ENCODE assay signal across 11 cellular contexts in the genomic region with DNA sequence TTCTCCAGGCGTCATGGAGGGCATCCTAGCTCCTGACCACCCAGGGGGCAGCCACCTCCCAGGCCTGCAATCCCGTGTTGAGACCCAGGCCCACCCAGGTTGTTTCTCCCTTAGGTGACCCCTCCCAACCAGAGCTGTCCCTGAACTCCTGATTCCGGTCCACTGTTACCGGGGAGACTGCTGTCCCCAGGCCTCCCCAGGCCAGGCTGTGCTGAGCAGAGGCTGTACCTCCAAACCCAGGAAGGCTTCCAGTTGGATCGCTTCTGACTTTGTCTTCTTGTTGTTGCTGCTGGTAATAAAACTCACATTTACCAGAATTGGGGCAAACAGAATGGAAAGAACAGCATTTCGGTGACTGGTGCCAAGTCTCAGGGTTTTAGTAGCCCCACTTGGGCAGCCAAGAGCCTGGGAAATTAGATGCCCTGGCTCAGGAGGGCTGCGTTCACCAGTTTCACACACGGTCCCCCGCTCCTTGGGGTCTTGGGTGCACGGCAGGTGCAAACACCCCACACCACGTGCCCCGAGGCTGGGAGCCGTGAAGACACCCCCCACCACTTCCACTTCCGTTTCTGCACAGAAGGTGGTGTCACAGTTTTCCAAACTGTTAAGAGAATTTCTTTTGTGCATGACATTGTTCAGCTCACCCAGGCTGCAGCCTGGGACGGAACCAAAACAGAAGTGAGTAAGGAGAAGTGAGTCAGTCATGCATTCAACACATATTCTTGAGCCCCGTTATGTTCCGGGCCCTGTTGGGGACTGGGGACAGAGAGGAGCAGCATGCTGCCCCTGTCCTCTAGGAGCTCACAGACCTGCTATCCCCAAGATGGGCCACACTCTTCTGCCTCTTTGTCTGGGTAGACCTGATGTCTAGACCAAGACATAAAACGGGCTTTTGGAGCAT.
DNase-seq lines count a peak whose midpoint lies in the region; ATAC-seq lines count a peak whose summit lies in the region.
"Had no signal": no experiment of that assay in that cellular context is flagged by ENCODE, and none has a peak within 500 bp of the region (broad histone marks: within the 10 kb centered on the region; RNA-seq: fewer than 3 reads in every experiment).

No MANE protein-coding gene starts in this region.

- peak; percentile 45 for ATAC-seq in GM19467 (IDR thresholded peaks at IDR 0.05; ENCODE audit: unreplicated experiment)
- no peak for ATAC-seq in HG02642 (IDR thresholded peaks at IDR 0.05; ENCODE audit: poor library complexity, unreplicated experiment)

- no peaks in the 10 kb centered on the region for H3K27me3 ChIP-seq in BLaER1 treated with 17β-estradiol and CSF1 and Interleukin-3, amounts not matched to agents 10 nM and 100 nM
- H3K27me3 ChIP-seq: uterus had no signal

- H3K4me1 ChIP-seq in BLaER1 treated with 17β-estradiol and CSF1 and Interleukin-3, amounts not matched to agents 10 nM and 100 nM: peaks cover 31 to 71% (median 52%) of the 10 kb centered on the region in 10 experiments
- H3K4me1 ChIP-seq: parathyroid adenoma, uterus had no signal

- H3K27ac ChIP-seq in BLaER1 treated with 17β-estradiol and CSF1 and Interleukin-3, amounts not matched to agents 10 nM and 100 nM: peak overlapping the region in 4 of 11 experiments; percentile 11 to 43 (median 35); a peak in 5 of 22 replicates
- H3K27ac ChIP-seq: parathyroid adenoma, uterus had no signal

- H3K4me3 ChIP-seq in BLaER1 treated with 17β-estradiol and CSF1 and Interleukin-3, amounts not matched to agents 10 nM and 100 nM: no peak overlapping the region; a peak in 1 of 20 replicates
- H3K4me3 ChIP-seq: uterus had no signal

- peak; percentile 88 for DNase-seq in MV-4-11 (lab: John Stamatoyannopoulos, UW)
- DNase-seq in hypothalamus (lab: John Stamatoyannopoulos, UW): peak in 26 of 51 donors; percentile 31 to 83 (median 66)
- DNase-seq in GM19238 (ENCODE audit: insufficient read length, low spot score): no peak
- DNase-seq in HCEC 1CT: no peak
- DNase-seq in SHP77 (lab: John Stamatoyannopoulos, UW): no peak
- DNase-seq: DMS153 had no signal

- peaks cover 0 to 8% (median 0%) of the 10 kb centered on the region in 11 experiments; a peak in 4 of 22 replicates for H3K9me3 ChIP-seq in BLaER1 treated with 17β-estradiol and CSF1 and Interleukin-3, amounts not matched to agents 10 nM and 100 nM (replicated peaks in 1 of 11)
- H3K9me3 ChIP-seq: uterus had no signal

- peak overlapping the region; percentile 62 to 90 (median 76) for H3K4me2 ChIP-seq in BLaER1 treated with 17β-estradiol and CSF1 and Interleukin-3, amounts not matched to agents 10 nM and 100 nM

- no peaks in the 10 kb centered on the region for H3K36me3 ChIP-seq in BLaER1 treated with 17β-estradiol and CSF1 and Interleukin-3, amounts not matched to agents 10 nM and 100 nM
- H3K36me3 ChIP-seq: uterus had no signal

- peaks cover 0 to 14% (median 0%) of the 10 kb centered on the region in 11 experiments; a peak in 1 of 22 replicates for H4K20me1 ChIP-seq in BLaER1 treated with 17β-estradiol and CSF1 and Interleukin-3, amounts not matched to agents 10 nM and 100 nM

- H3K9ac ChIP-seq in BLaER1 treated with 17β-estradiol and CSF1 and Interleukin-3, amounts not matched to agents 10 nM and 100 nM: 0 out of 22 replicates have a peak overlapping the region, but pooled peaks of 1 of the 11 experiments have one; percentile 11
- H3K9ac ChIP-seq: parathyroid adenoma had no signal

Comparison
In these comparisons a context has a peak if more than half of its experiments do, and no peak if none do; other contexts are left out.
1. DNase-seq: peak in MV-4-11 (single experiment) and hypothalamus (26 of 51); none in GM19238 (single experiment), HCEC 1CT (single experiment) and SHP77 (0 of 2).